ENCODE assay signal across 21 cellular contexts in the genomic region with DNA sequence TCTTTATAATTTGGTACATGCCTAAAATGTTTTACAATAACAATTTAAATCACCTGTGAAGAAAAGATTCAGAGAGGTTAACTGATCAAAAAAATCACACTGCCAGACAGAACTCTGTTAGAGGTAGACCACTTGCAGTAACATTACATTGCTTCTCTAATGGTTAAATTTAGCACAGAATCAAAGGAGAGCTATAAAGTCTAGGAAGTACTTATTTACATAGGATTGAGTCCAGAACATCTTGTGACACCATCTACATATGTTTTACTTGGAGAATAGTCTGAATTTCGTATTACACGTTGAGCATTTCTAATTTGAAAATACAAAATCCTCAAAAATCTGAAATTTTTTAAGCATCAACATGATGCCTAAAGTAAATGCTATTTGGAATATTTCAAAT. TPM values are rescaled to one million over a fixed set of nuclear protein-coding genes. Genes with fewer than 3 reads are reported as not detected.
A peak's percentile ranks its signal among the peaks of the same experiment; 100 is the strongest.
DNase-seq lines count a peak whose midpoint lies in the region; ATAC-seq and TF ChIP-seq lines count a peak whose summit lies in the region.
"Had no signal": no experiment of that assay in that cellular context is flagged by ENCODE, and none has a peak within 500 bp of the region (broad histone marks: within the 10 kb centered on the region; RNA-seq: fewer than 3 reads in every experiment).

No MANE protein-coding gene starts in this region.

- no peak overlapping the region for H3K4me3 ChIP-seq in IMR-90 (ENCODE audit: insufficient read depth, low read depth, low read length)
- no peak overlapping the region for H3K4me3 ChIP-seq in effector memory CD4-positive, alpha-beta T cell (ENCODE audit: insufficient read depth, low read depth, low read length, poor library complexity, severe bottlenecking)
- H3K4me3 ChIP-seq: cardiac muscle cell, coronary artery, esophagus muscularis mucosa, PC-9, upper lobe of left lung had no signal

- CTCF ChIA-PET in activated CD4-positive, alpha-beta T cell treated with anti-CD3 and anti-CD28 coated beads for 36 hours (lab: Charles Lee): interaction anchor here (0.7 to 2.4 kb wide), 9 partner anchors 12 to 188 kb away, joined by 3 to 24 read pairs (median 3); no protein-coding TSS in a partner anchor
- CTCF ChIA-PET in IMR-90 (lab: Yijun Ruan, JAX): no interaction called here

- H2AK5ac ChIP-seq in IMR-90 (ENCODE audit: low read depth, low read length): no peak overlapping the region

- no peak for ATAC-seq in activated CD4-positive, alpha-beta T cell treated with anti-CD3 and anti-CD28 coated beads for 36 hours
- no peak for ATAC-seq in IMR-90 (ENCODE audit: low read depth)
- ATAC-seq in left colon: peak; percentile 27
- no peak for ATAC-seq in HG03175 (IDR thresholded peaks at IDR 0.05; ENCODE audit: unreplicated experiment)
- ATAC-seq in HG03439 (IDR thresholded peaks at IDR 0.05; ENCODE audit: unreplicated experiment): no peak

- intact Hi-C loops in activated CD4-positive, alpha-beta T cell treated with anti-CD3 and anti-CD28 coated beads for 36 hours (cut with DNase I, micrococcal nuclease): loop anchor here (1.0 to 5.0 kb wide), 6 partner anchors 17 to 125 kb away; a partner anchor contains a TSS
- intact Hi-C loops in IMR-90 (cut with micrococcal nuclease) (loop anchor here (1.0 kb wide), 1 partner anchor 125 kb away; no protein-coding TSS in a partner anchor), left colon (cut with DNase I, micrococcal nuclease) (no loop called here)

- no CpG with 5 or more reads among the region's 2 CpGs for WGBS in IMR-90 (ENCODE audit: extremely low coverage in 2 of 2, insufficient read length in 1 of 2), 2 experiments

- H3K27ac Mint-ChIP-seq in activated CD4-positive, alpha-beta T cell treated with anti-CD3 and anti-CD28 coated beads for 36 hours: peak overlapping the region; percentile 30
- H3K27ac Mint-ChIP-seq in chondrocyte (ENCODE audit: unreplicated experiment): peak overlapping the region; percentile 91
- H3K27ac Mint-ChIP-seq: stimulated activated memory B cell treated with anti-CD40 and anti-IgM and Interleukin-4, amounts not matched to agents 10 μg/mL and 1 μg/mL and 100 μg/mL, for 72 hours had no signal

- no peak for DNase-seq in activated CD4-positive, alpha-beta T cell treated with anti-CD3 and anti-CD28 coated beads for 36 hours
- no peak for DNase-seq in activated CD4-positive, alpha-beta T cell treated with anti-CD3 and anti-CD28 coated beads for 4 hours
- DNase-seq in IMR-90: peak; percentile 30
- DNase-seq in chondrocyte (ENCODE audit: low spot score): no peak
- DNase-seq in left colon: no peak
- DNase-seq in effector memory CD4-positive, alpha-beta T cell: no peak
- DNase-seq: activated CD4-positive, alpha-beta T cell treated with anti-CD3 and anti-CD28 coated beads, Interleukin-2, amount 50 U/mL, for 48 hours; activated CD8-positive, alpha-beta memory T cell treated with anti-CD3 and anti-CD28 coated beads, Interleukin-2, amount 50 U/mL, for 4 hours; GOT3; upper lobe of left lung had no signal

- H3K56ac ChIP-seq in IMR-90 (ENCODE audit: extremely low read depth, insufficient read depth, low read length): no peak overlapping the region

- no peak overlapping the region for H3K4me2 ChIP-seq in IMR-90 (ENCODE audit: low read depth, low read length)
- H3K4me2 ChIP-seq: PC-9, SK-N-SH had no signal

- no peak overlapping the region for H3K4ac ChIP-seq in IMR-90 (ENCODE audit: low read depth, low read length)

- no peak overlapping the region for H3K23ac ChIP-seq in IMR-90 (ENCODE audit: low read depth, low read length)

- H4K20me1 ChIP-seq in IMR-90 (ENCODE audit: insufficient read depth, low read length): peaks cover 9% of the 10 kb centered on the region

- TF ChIP-seq RAD21 in IMR-90 (IDR thresholded peaks at IDR 0.05; ENCODE audit: low read length): no peak

- dilution Hi-C loops in IMR-90 (cut with HindIII; ENCODE audit: low sequenced_read_pairs, unreplicated experiment): no loop called here

- no peak overlapping the region for H4K91ac ChIP-seq in IMR-90 (ENCODE audit: insufficient read depth, low read depth, low read length)

- H3K36me3 Mint-ChIP-seq in activated CD4-positive, alpha-beta T cell treated with anti-CD3 and anti-CD28 coated beads for 36 hours (ENCODE audit: low read depth): peaks cover 49% of the 10 kb centered on the region
- peaks cover 17% of the 10 kb centered on the region for H3K36me3 Mint-ChIP-seq in chondrocyte (ENCODE audit: low read depth)

- H3K4me3 Mint-ChIP-seq in activated CD4-positive, alpha-beta T cell treated with anti-CD3 and anti-CD28 coated beads for 36 hours: no peak overlapping the region
- peak overlapping the region; percentile 29 for H3K4me3 Mint-ChIP-seq in chondrocyte (ENCODE audit: unreplicated experiment)
- H3K4me3 Mint-ChIP-seq: activated naive CD4-positive, alpha-beta T cell treated with anti-CD3 and anti-CD28 coated beads, Interleukin-2, amount 50 U/mL, for 24 hours; nephron; stimulated activated memory B cell treated with anti-CD40 and anti-IgM and Interleukin-4, amounts not matched to agents 10 μg/mL and 1 μg/mL and 100 μg/mL, for 72 hours; T-helper 1 cell treated with Interleukin-12 subunit alpha and Interleukin-12 subunit beta and Interleukin-4 antibody, amounts not matched to agents 30 μg/mL and 1 μg/mL, for 36 hours had no signal

- no peak overlapping the region for H3K14ac ChIP-seq in IMR-90 (replicated peaks; ENCODE audit: low read depth, low read length)

- no peak overlapping the region for H3K18ac ChIP-seq in IMR-90 (ENCODE audit: low read depth, low read length)

- in situ Hi-C loops in IMR-90 (cut with MboI; ENCODE audit: low sequenced_read_pairs): loop anchor here (5.0 kb wide), 1 partner anchor 127 kb away; no protein-coding TSS in a partner anchor

- peaks cover 28% of the 10 kb centered on the region for H3K4me1 Mint-ChIP-seq in activated CD4-positive, alpha-beta T cell treated with anti-CD3 and anti-CD28 coated beads for 36 hours
- peaks cover 44% of the 10 kb centered on the region for H3K4me1 Mint-ChIP-seq in chondrocyte (ENCODE audit: low read depth)

- H3K4me1 ChIP-seq in IMR-90 (ENCODE audit: control insufficient read depth, insufficient read depth, low read length): peaks cover 7% of the 10 kb centered on the region
- peaks cover 4% of the 10 kb centered on the region for H3K4me1 ChIP-seq in effector memory CD4-positive, alpha-beta T cell (ENCODE audit: control insufficient read depth, insufficient read depth, low read length, poor library complexity, severe bottlenecking)
- H3K4me1 ChIP-seq: upper lobe of left lung had no signal

- POLR2A ChIA-PET in activated CD4-positive, alpha-beta T cell treated with anti-CD3 and anti-CD28 coated beads for 36 hours (lab: Charles Lee): no interaction called here
- POLR2A ChIA-PET in IMR-90 (lab: Charles Lee; ENCODE audit: unreplicated experiment): no interaction called here

- H3K9me3 Mint-ChIP-seq in activated CD4-positive, alpha-beta T cell treated with anti-CD3 and anti-CD28 coated beads for 36 hours (ENCODE audit: low read depth): no peaks in the 10 kb centered on the region
- no peaks in the 10 kb centered on the region for H3K9me3 Mint-ChIP-seq in chondrocyte (ENCODE audit: low read depth)
- H3K9me3 Mint-ChIP-seq: activated naive CD4-positive, alpha-beta T cell treated with anti-CD3 and anti-CD28 coated beads, Interleukin-2, amount 50 U/mL, for 24 hours; nephron; stimulated activated memory B cell treated with anti-CD40 and anti-IgM and Interleukin-4, amounts not matched to agents 10 μg/mL and 1 μg/mL and 100 μg/mL, for 72 hours; T-helper 1 cell treated with Interleukin-12 subunit alpha and Interleukin-12 subunit beta and Interleukin-4 antibody, amounts not matched to agents 30 μg/mL and 1 μg/mL, for 36 hours had no signal

- no peaks in the 10 kb centered on the region for H3K27me3 ChIP-seq in IMR-90 (ENCODE audit: control insufficient read depth, insufficient read depth, low read length)
- no peaks in the 10 kb centered on the region for H3K27me3 ChIP-seq in effector memory CD4-positive, alpha-beta T cell (replicated peaks; ENCODE audit: control insufficient read depth, insufficient read depth, low read length, poor library complexity, severe bottlenecking)
- H3K27me3 ChIP-seq: cardiac muscle cell, esophagus muscularis mucosa, upper lobe of left lung had no signal

- no peak overlapping the region for H3K27ac ChIP-seq in IMR-90 (ENCODE audit: insufficient read depth, low read length)
- H3K27ac ChIP-seq in effector memory CD4-positive, alpha-beta T cell (ENCODE audit: insufficient read depth, low read length, poor library complexity, severe bottlenecking): no peak overlapping the region
- H3K27ac ChIP-seq: cardiac muscle cell, coronary artery, esophagus muscularis mucosa, PC-9, upper lobe of left lung had no signal

- H2BK15ac ChIP-seq in IMR-90 (ENCODE audit: low read depth, low read length): no peak overlapping the region

- peaks cover 5% of the 10 kb centered on the region; the same call in 1 of the 2 replicates for H3K9me1 ChIP-seq in IMR-90 (ENCODE audit: insufficient read depth, low read length)

- no peak overlapping the region for H2BK20ac ChIP-seq in IMR-90 (ENCODE audit: low read depth, low read length)

- peaks cover 6 to 23% of the 10 kb centered on the region in 2 experiments for H3K79me1 ChIP-seq in IMR-90 (ENCODE audit: low read depth in 1 of 2, low read length in 2 of 2)

- TF ChIP-seq CTCF in IMR-90 (conservative IDR thresholded peaks at IDR 0.05; ENCODE audit: low read depth, low read length): no peak
- no peak for TF ChIP-seq CTCF in chondrocyte (IDR thresholded peaks at IDR 0.05)

- no peak overlapping the region for H4K8ac ChIP-seq in IMR-90 (ENCODE audit: low read depth in 2 of 2, low read length in 2 of 2)

- no peak overlapping the region for H2BK5ac ChIP-seq in IMR-90 (ENCODE audit: low read depth, low read length, poor library complexity, severe bottlenecking)

- no peaks in the 10 kb centered on the region for H3K27me3 Mint-ChIP-seq in activated CD4-positive, alpha-beta T cell treated with anti-CD3 and anti-CD28 coated beads for 36 hours
- no peaks in the 10 kb centered on the region for H3K27me3 Mint-ChIP-seq in chondrocyte (ENCODE audit: low read depth)
- H3K27me3 Mint-ChIP-seq: activated naive CD4-positive, alpha-beta T cell treated with anti-CD3 and anti-CD28 coated beads, Interleukin-2, amount 50 U/mL, for 24 hours; stimulated activated memory B cell treated with anti-CD40 and anti-IgM and Interleukin-4, amounts not matched to agents 10 μg/mL and 1 μg/mL and 100 μg/mL, for 72 hours had no signal

- no peak overlapping the region for H2AK9ac ChIP-seq in IMR-90 (replicated peaks; ENCODE audit: low read depth, low read length, poor library complexity)

- BruUV-seq in IMR-90 (replicated peaks; lab: Mats Ljungman, UMichigan): no TSS peak

- no peaks in the 10 kb centered on the region for H3K9me3 ChIP-seq in IMR-90 (ENCODE audit: control insufficient read depth, insufficient read depth, low read length)
- no peaks in the 10 kb centered on the region for H3K9me3 ChIP-seq in effector memory CD4-positive, alpha-beta T cell (ENCODE audit: control insufficient read depth, low read length)
- H3K9me3 ChIP-seq: esophagus muscularis mucosa, SK-N-SH, upper lobe of left lung had no signal

- H4K5ac ChIP-seq in IMR-90 (ENCODE audit: low read depth, low read length): no peak overlapping the region

- H3K9ac ChIP-seq in IMR-90 (ENCODE audit: low read depth, low read length): no peak overlapping the region
- H3K9ac ChIP-seq: SK-N-SH had no signal

- H3K36me3 ChIP-seq in IMR-90 (ENCODE audit: control insufficient read depth, insufficient read depth, low read length): peaks cover 30% of the 10 kb centered on the region
- peaks cover 23% of the 10 kb centered on the region for H3K36me3 ChIP-seq in effector memory CD4-positive, alpha-beta T cell (ENCODE audit: control insufficient read depth, insufficient read depth, low read length)

- H2BK120ac ChIP-seq in IMR-90 (ENCODE audit: low read depth, low read length): no peak overlapping the region

- H2AFZ ChIP-seq in IMR-90 (replicated peaks; ENCODE audit: low read length, poor library complexity): no peak overlapping the region
- H2AFZ ChIP-seq: PC-9 had no signal

- TF ChIP-seq POLR2A in IMR-90 (IDR thresholded peaks at IDR 0.05; ENCODE audit: low read depth, low read length): no peak

RNA-seq across cellular contexts. Expression of a gene that starts 17.2 kb away (rescaled TPM):
- total RNA-seq in activated CD4-positive, alpha-beta T cell treated with anti-CD3 and anti-CD28 coated beads for 36 hours: 10 to 100 TPM; 20.9 to 25.2 TPM
- total RNA-seq in IMR-90 (2012; rRNA removed) (36.7 and 42.8 TPM in 2 replicates), chondrocyte (56.2 to 64.7 TPM (median 64.0 TPM) in 3 replicates), left colon (10 to 100 TPM; 29.0 to 32.3 TPM)
- 38.2 and 39.1 TPM in 2 replicates for polyA plus RNA-seq in IMR-90 (2012; rRNA removed)
- polyA plus RNA-seq in IMR-90 (2012; cell fraction: cytosol; rRNA removed): 30.1 and 37.7 TPM in 2 replicates
- polyA plus RNA-seq in IMR-90 (2012; cell fraction: nucleus; rRNA removed; ENCODE audit: low replicate concordance): 39.4 and 49.4 TPM in 2 replicates

Comparison
In these comparisons a context has a peak if more than half of its experiments do, and no peak if none do; other contexts are left out.
1. intact Hi-C loops: an anchor here in activated CD4-positive, alpha-beta T cell treated with anti-CD3 and anti-CD28 coated beads for 36 hours (1.0 to 5.0 kb wide) and IMR-90 (1.0 kb wide); none called in left colon.